Comparison of ENCODE assay signal across 23 cellular contexts in the genomic region with DNA sequence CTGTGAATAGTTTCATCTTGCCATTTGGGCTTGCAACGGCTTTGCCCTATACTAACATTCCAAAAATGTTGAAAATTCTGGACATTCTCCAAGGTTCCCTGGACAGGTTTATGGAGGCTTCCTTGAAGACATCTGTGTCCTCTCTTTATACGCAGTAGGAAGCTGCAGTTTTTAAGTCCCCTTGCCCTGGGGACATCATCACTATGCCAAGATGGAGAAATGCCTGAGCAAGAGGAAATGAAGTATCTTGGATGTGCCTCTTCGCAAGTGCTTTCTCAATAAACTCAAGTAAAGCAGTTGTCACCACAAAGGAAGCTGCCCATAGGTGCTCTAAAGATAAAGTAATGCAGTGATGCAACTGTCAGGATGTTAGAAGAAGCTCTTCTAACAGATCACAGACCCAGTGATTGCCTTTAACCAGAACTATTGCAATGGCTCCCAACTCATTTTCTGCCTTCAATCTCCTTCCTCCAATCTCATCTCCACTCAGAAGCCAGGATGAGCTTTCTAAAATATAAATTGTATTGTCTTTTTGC.
"Had no signal": no experiment of that assay in that cellular context is flagged by ENCODE, and none has a peak within 500 bp of the region (broad histone marks: within the 10 kb centered on the region; RNA-seq: fewer than 3 reads in every experiment).

No MANE protein-coding gene starts in this region.

- DNase-seq: activated CD4-positive, alpha-beta T cell treated with anti-CD3 and anti-CD28 coated beads, Interleukin-2, amount 50 U/mL, for 48 hours; activated gamma-delta T cell treated with Interleukin-2 at 50 U/mL for 16 hours; anterior cingulate cortex; body of pancreas; effector CD4-positive, alpha-beta T cell; erythroblast; foreskin melanocyte; kidney; naive thymus-derived CD8-positive, alpha-beta T cell; small intestine; stimulated activated CD4-positive, alpha-beta T cell treated with anti-CD3 and anti-CD28 coated beads, Interleukin-2, amount 100 ng/mL, for 24 hours; stomach; T-helper 9 cell; transverse colon; uterus had no signal

- H3K4me3 Mint-ChIP-seq: activated naive CD4-positive, alpha-beta T cell treated with anti-CD3 and anti-CD28 coated beads, Interleukin-2, amount 50 U/mL, for 24 hours; dendritic cell treated with granulocyte-macrophage colony-stimulating factor and Interleukin-4, amounts not matched to agents 40 ng/mL and 50 ng/mL, for 4 days; naive thymus-derived CD8-positive, alpha-beta T cell; neural progenitor cell; stimulated activated effector memory CD8-positive, alpha-beta T cell treated with anti-CD3 and anti-CD28 coated beads, Interleukin-12 subunit alpha, Interleukin-12 subunit beta, amount 100 ng/mL, for 72 hours; WTC11 had no signal

- ATAC-seq: body of pancreas; left lobe of liver; naive thymus-derived CD8-positive, alpha-beta T cell; sciatic nerve; stimulated activated effector memory CD8-positive, alpha-beta T cell treated with anti-CD3 and anti-CD28 coated beads, Interleukin-12 subunit alpha, Interleukin-12 subunit beta, amount 100 ng/mL, for 72 hours; WTC11 had no signal

- H3K27ac ChIP-seq: body of pancreas, neural progenitor cell, stomach, suprapubic skin, transverse colon, uterus had no signal

- H3K9ac ChIP-seq: neural progenitor cell had no signal

- H3K4me3 ChIP-seq: body of pancreas, neural progenitor cell, stomach, suprapubic skin, transverse colon, uterus had no signal

- H3K27me3 Mint-ChIP-seq: activated naive CD4-positive, alpha-beta T cell treated with anti-CD3 and anti-CD28 coated beads, Interleukin-2, amount 50 U/mL, for 24 hours; dendritic cell treated with granulocyte-macrophage colony-stimulating factor and Interleukin-4, amounts not matched to agents 40 ng/mL and 50 ng/mL, for 4 days; naive thymus-derived CD8-positive, alpha-beta T cell had no signal

- H3K27me3 ChIP-seq: body of pancreas, neural progenitor cell, stomach, suprapubic skin, transverse colon, uterus had no signal

- H3K36me3 ChIP-seq: neural progenitor cell, stomach, suprapubic skin, transverse colon, uterus had no signal

- H3K4me2 ChIP-seq: neural progenitor cell had no signal

- H3K27ac Mint-ChIP-seq: activated naive CD4-positive, alpha-beta T cell treated with anti-CD3 and anti-CD28 coated beads, Interleukin-2, amount 50 U/mL, for 24 hours; dendritic cell treated with granulocyte-macrophage colony-stimulating factor and Interleukin-4, amounts not matched to agents 40 ng/mL and 50 ng/mL, for 4 days; naive thymus-derived CD8-positive, alpha-beta T cell; neural progenitor cell; stimulated activated effector memory CD8-positive, alpha-beta T cell treated with anti-CD3 and anti-CD28 coated beads, Interleukin-12 subunit alpha, Interleukin-12 subunit beta, amount 100 ng/mL, for 72 hours; WTC11 had no signal

- H3K9me3 ChIP-seq: body of pancreas, suprapubic skin, uterus had no signal

- H3K36me3 Mint-ChIP-seq: neural progenitor cell; stimulated activated effector memory CD8-positive, alpha-beta T cell treated with anti-CD3 and anti-CD28 coated beads, Interleukin-12 subunit alpha, Interleukin-12 subunit beta, amount 100 ng/mL, for 72 hours; WTC11 had no signal

- H3K4me1 ChIP-seq: body of pancreas, neural progenitor cell, stomach, suprapubic skin, transverse colon, uterus had no signal

- H3K4me1 Mint-ChIP-seq: stimulated activated effector memory CD8-positive, alpha-beta T cell treated with anti-CD3 and anti-CD28 coated beads, Interleukin-12 subunit alpha, Interleukin-12 subunit beta, amount 100 ng/mL, for 72 hours; WTC11 had no signal

- H2AFZ ChIP-seq: neural progenitor cell had no signal
